ENCODE assay signal across 8 cellular contexts in the genomic region with DNA sequence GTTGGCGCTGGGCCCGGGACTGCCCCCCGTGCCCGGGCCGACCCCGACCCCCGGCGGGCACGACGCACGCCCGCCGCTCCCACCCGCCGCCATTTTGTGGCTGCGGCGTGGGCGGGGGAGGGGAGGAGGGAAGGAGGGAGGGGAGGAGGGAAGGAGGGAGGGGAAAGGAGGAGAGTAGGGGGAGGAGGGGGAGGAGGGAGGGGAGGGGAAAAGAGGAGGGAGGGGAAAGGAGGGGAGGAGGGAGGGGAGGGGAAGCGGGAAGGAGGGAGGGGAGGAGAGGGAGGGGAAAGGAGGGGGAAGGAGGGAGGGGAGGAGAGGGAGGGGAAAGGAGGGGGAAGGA. TPM values are rescaled to one million over a fixed set of nuclear protein-coding genes. Genes with fewer than 3 reads are reported as not detected.
DNase-seq lines count a peak whose midpoint lies in the region; ATAC-seq and TF ChIP-seq lines count a peak whose summit lies in the region.

A gene (minus strand): TSS at position 104 of the 340 bp plus-strand sequence. CDS start 11 bp downstream, at position 93.

- no peaks in the 10 kb centered on the region for H3K27me3 ChIP-seq in naive thymus-derived CD4-positive, alpha-beta T cell (ENCODE audit: control insufficient read depth in 2 of 2, insufficient read depth in 2 of 2, low read length in 2 of 2)

- H3K9me3 ChIP-seq in naive thymus-derived CD4-positive, alpha-beta T cell (ENCODE audit: control insufficient read depth in 2 of 3, low read length in 3 of 3), result no peaks in the 10 kb centered on the region

- peak within 1 kb of the TSS; percentile 63 for H3K4me3 Mint-ChIP-seq in activated T-cell treated with anti-CD3 and anti-CD28 coated beads, Interleukin-2, amount 50 U/mL, for 4 hours
- H3K4me3 Mint-ChIP-seq in naive thymus-derived CD4-positive, alpha-beta T cell, result peak within 1 kb of the TSS; percentile 45 to 80 (median 68)

- DNase-seq in NCI-H2029 (lab: John Stamatoyannopoulos, UW) (peak; percentile 61), NCI-H2029 treated with DMSO at 0.1 percent for 48 hours (lab: John Stamatoyannopoulos, UW) (no peak), NCI-H460 (ENCODE audit: extremely low read depth, low read depth) (peak; percentile 48), fibroblast of gingiva (ENCODE audit: low read depth) (peak; percentile 91)
- peak; percentile 64 for DNase-seq in activated T-cell treated with anti-CD3 and anti-CD28 coated beads, Interleukin-2, amount 50 U/mL, for 4 hours
- DNase-seq in naive thymus-derived CD4-positive, alpha-beta T cell, result peak in 4 of 9 donors; percentile 34 to 73 (median 40)

- H3K27ac ChIP-seq in naive thymus-derived CD4-positive, alpha-beta T cell (ENCODE audit: low read depth, low read length), result peak within 1 kb of the TSS; percentile 40

- no peak for TF ChIP-seq CTCF in subcutaneous adipose tissue (IDR thresholded peaks at IDR 0.05; ENCODE audit: low read depth)

- CTCF ChIA-PET in naive thymus-derived CD4-positive, alpha-beta T cell (lab: Charles Lee), result no interaction called here

- H3K27ac Mint-ChIP-seq in naive thymus-derived CD4-positive, alpha-beta T cell, result peak within 1 kb of the TSS in 8 of 9 donors; percentile 42 to 81 (median 60)

- peaks cover 0 to 8% (median 0%) of the 10 kb centered on the region in 3 experiments for H3K36me3 ChIP-seq in naive thymus-derived CD4-positive, alpha-beta T cell (ENCODE audit: control insufficient read depth in 2 of 3, insufficient read depth in 3 of 3, low read length in 3 of 3)

- no peaks in the 10 kb centered on the region for H3K27me3 Mint-ChIP-seq in activated T-cell treated with anti-CD3 and anti-CD28 coated beads, Interleukin-2, amount 50 U/mL, for 4 hours (ENCODE audit: low read depth)
- no peaks in the 10 kb centered on the region for H3K27me3 Mint-ChIP-seq in naive thymus-derived CD4-positive, alpha-beta T cell

- H3K36me3 Mint-ChIP-seq in activated T-cell treated with anti-CD3 and anti-CD28 coated beads, Interleukin-2, amount 50 U/mL, for 4 hours (ENCODE audit: insufficient read depth), result no peaks in the 10 kb centered on the region
- peaks cover 0 to 12% (median 11%) of the 10 kb centered on the region in 5 donors for H3K36me3 Mint-ChIP-seq in naive thymus-derived CD4-positive, alpha-beta T cell

- POLR2A ChIA-PET in naive thymus-derived CD4-positive, alpha-beta T cell (lab: Charles Lee), result interaction anchor here (1.0 kb wide), 1 partner anchor 79 kb away, joined by 3 read pairs; no protein-coding TSS in a partner anchor

- no peaks in the 10 kb centered on the region for H3K9me3 Mint-ChIP-seq in activated T-cell treated with anti-CD3 and anti-CD28 coated beads, Interleukin-2, amount 50 U/mL, for 4 hours
- no peaks in the 10 kb centered on the region for H3K9me3 Mint-ChIP-seq in naive thymus-derived CD4-positive, alpha-beta T cell

- no peaks in the 10 kb centered on the region for H3K4me1 ChIP-seq in naive thymus-derived CD4-positive, alpha-beta T cell (ENCODE audit: control insufficient read depth in 2 of 2, insufficient read depth in 2 of 2, low read length in 2 of 2)

- H3K4me3 ChIP-seq in naive thymus-derived CD4-positive, alpha-beta T cell (ENCODE audit: low read length), result no peak within 1 kb of the TSS

- H3K4me1 Mint-ChIP-seq in activated T-cell treated with anti-CD3 and anti-CD28 coated beads, Interleukin-2, amount 50 U/mL, for 4 hours (ENCODE audit: low read depth), result peaks cover 11% of the 10 kb centered on the region
- peaks cover 9 to 32% (median 17%) of the 10 kb centered on the region in 7 donors for H3K4me1 Mint-ChIP-seq in naive thymus-derived CD4-positive, alpha-beta T cell

- intact Hi-C loops in naive thymus-derived CD4-positive, alpha-beta T cell (cut with micrococcal nuclease), result no loop called here

- ATAC-seq in activated T-cell treated with anti-CD3 and anti-CD28 coated beads, Interleukin-2, amount 50 U/mL, for 4 hours, result no peak
- peak; percentile 39 for ATAC-seq in naive thymus-derived CD4-positive, alpha-beta T cell
- no peak for ATAC-seq in GM21390 (IDR thresholded peaks at IDR 0.05; ENCODE audit: unreplicated experiment)

RNA-seq across cellular contexts. Expression of the gene that starts here (rescaled TPM):
- 32.9 and 33.7 TPM in 2 replicates for total RNA-seq in NCI-H460 (2014; rRNA removed; shearing (Covaris generic))
- 56.1 and 72.6 TPM in 2 replicates for polyA plus RNA-seq in NCI-H460 (2014; cell fraction: nucleus; rRNA removed)
- 10 to 100 TPM; 12.6 to 17.2 (median 14.4) TPM for total RNA-seq in activated T-cell treated with anti-CD3 and anti-CD28 coated beads, Interleukin-2, amount 50 U/mL, for 4 hours
- 10 to 100 TPM; 53.0 to 70.8 (median 67.5) TPM for total RNA-seq in naive thymus-derived CD4-positive, alpha-beta T cell
- 1 to 10 TPM; 5.2 to 6.5 TPM for polyA plus RNA-seq in naive thymus-derived CD4-positive, alpha-beta T cell
- total RNA-seq in subcutaneous adipose tissue, result 10 to 100 TPM; 39.6 to 76.5 (median 54.3) TPM
